1 cellular context compared by ENCODE assay signal in the genomic region with DNA sequence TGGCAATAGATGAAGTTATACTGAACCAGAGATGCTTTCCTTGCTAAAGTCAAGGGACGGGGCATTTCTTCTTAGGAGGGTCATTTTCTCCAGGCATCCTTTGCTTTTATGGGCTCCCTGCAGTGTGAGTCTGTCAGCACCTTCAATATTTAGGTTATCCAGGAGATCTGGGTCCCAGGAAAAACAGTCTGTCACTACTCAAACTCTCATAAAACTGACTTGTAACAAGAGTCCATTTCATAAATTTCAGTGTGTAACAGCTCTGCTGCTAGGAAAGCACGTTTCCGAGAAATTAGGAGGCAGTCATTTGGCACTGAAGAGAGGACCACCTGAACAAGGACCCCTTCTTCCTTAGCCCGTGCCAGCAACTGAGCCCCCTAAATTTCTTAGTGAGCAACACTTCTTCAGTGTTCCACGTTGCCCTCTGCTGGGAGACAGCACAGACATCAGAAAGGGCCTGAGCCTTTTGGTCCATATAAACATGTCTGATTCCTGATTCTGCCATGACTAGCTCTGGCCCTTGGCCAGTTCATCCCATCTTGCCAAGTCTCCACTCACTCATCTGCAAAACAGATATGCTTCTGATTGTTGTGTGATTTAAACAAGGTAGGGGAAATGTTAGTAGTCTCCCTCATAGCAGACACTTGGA.
TF ChIP-seq lines count a peak whose summit lies in the region.

No MANE protein-coding gene starts in this region.

TF ChIP-seq in GM12878, 131 proteins besides CTCF, POLR2A, EP300 and RAD21:
- TF ChIP-seq, protein P1, sequence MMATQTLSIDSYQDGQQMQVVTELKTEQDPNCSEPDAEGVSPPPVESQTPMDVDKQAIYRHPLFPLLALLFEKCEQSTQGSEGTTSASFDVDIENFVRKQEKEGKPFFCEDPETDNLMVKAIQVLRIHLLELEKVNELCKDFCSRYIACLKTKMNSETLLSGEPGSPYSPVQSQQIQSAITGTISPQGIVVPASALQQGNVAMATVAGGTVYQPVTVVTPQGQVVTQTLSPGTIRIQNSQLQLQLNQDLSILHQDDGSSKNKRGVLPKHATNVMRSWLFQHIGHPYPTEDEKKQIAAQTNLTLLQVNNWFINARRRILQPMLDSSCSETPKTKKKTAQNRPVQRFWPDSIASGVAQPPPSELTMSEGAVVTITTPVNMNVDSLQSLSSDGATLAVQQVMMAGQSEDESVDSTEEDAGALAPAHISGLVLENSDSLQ (IDR thresholded peaks at IDR 0.05): no peak
- TF ChIP-seq, protein P2, sequence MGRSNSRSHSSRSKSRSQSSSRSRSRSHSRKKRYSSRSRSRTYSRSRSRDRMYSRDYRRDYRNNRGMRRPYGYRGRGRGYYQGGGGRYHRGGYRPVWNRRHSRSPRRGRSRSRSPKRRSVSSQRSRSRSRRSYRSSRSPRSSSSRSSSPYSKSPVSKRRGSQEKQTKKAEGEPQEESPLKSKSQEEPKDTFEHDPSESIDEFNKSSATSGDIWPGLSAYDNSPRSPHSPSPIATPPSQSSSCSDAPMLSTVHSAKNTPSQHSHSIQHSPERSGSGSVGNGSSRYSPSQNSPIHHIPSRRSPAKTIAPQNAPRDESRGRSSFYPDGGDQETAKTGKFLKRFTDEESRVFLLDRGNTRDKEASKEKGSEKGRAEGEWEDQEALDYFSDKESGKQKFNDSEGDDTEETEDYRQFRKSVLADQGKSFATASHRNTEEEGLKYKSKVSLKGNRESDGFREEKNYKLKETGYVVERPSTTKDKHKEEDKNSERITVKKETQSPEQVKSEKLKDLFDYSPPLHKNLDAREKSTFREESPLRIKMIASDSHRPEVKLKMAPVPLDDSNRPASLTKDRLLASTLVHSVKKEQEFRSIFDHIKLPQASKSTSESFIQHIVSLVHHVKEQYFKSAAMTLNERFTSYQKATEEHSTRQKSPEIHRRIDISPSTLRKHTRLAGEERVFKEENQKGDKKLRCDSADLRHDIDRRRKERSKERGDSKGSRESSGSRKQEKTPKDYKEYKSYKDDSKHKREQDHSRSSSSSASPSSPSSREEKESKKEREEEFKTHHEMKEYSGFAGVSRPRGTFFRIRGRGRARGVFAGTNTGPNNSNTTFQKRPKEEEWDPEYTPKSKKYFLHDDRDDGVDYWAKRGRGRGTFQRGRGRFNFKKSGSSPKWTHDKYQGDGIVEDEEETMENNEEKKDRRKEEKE (IDR thresholded peaks at IDR 0.05): no peak
- TF ChIP-seq, protein P3, sequence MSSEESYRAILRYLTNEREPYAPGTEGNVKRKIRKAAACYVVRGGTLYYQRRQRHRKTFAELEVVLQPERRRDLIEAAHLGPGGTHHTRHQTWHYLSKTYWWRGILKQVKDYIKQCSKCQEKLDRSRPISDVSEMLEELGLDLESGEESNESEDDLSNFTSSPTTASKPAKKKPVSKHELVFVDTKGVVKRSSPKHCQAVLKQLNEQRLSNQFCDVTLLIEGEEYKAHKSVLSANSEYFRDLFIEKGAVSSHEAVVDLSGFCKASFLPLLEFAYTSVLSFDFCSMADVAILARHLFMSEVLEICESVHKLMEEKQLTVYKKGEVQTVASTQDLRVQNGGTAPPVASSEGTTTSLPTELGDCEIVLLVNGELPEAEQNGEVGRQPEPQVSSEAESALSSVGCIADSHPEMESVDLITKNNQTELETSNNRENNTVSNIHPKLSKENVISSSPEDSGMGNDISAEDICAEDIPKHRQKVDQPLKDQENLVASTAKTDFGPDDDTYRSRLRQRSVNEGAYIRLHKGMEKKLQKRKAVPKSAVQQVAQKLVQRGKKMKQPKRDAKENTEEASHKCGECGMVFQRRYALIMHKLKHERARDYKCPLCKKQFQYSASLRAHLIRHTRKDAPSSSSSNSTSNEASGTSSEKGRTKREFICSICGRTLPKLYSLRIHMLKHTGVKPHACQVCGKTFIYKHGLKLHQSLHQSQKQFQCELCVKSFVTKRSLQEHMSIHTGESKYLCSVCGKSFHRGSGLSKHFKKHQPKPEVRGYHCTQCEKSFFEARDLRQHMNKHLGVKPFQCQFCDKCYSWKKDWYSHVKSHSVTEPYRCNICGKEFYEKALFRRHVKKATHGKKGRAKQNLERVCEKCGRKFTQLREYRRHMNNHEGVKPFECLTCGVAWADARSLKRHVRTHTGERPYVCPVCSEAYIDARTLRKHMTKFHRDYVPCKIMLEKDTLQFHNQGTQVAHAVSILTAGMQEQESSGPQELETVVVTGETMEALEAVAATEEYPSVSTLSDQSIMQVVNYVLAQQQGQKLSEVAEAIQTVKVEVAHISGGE (CRISPR knock-in tag; IDR thresholded peaks at IDR 0.05): no peak
TF ChIP-seq in GM12878: peak in this region for 0.
